Comparison of ENCODE assay signal across 29 cellular contexts in genomic region chr16:68429081-68429740, GRCh38.
"Had no signal": no experiment of that assay in that cellular context is flagged by ENCODE, and none has a peak within 500 bp of the region (broad histone marks: within the 10 kb centered on the region; RNA-seq: fewer than 3 reads in every experiment).

No MANE protein-coding gene starts in this region.

- H3K9me3 ChIP-seq: adrenal gland, body of pancreas, breast epithelium had no signal

- H3K27ac ChIP-seq: adrenal gland, body of pancreas, breast epithelium, PC-9, RWPE1, WERI-Rb-1 had no signal

- H3K4me3 ChIP-seq: adrenal gland, body of pancreas, breast epithelium, PC-9 had no signal

- H3K36me3 ChIP-seq: adrenal gland, breast epithelium, WERI-Rb-1 had no signal

- H3K4me1 ChIP-seq: body of pancreas, breast epithelium had no signal

- H3K27me3 ChIP-seq: adrenal gland, body of pancreas, breast epithelium had no signal

- ATAC-seq: activated CD8-positive, alpha-beta T cell treated with anti-CD3 and anti-CD28 coated beads for 36 hours; activated naive CD4-positive, alpha-beta T cell treated with anti-CD3 and anti-CD28 coated beads, Interleukin-2, amount 50 U/mL, for 72 hours; activated T-cell treated with anti-CD3 and anti-CD28 coated beads, Interleukin-2, amount 50 U/mL, for 72 hours; activated T-helper 17 cell treated with anti-CD3 and anti-CD28 coated beads, Interleukin-2, amount 50 U/mL, for 72 hours; body of pancreas had no signal

- DNase-seq: activated CD4-positive, alpha-beta T cell treated with anti-CD3 and anti-CD28 coated beads for 1 hour; activated CD4-positive, alpha-beta T cell treated with anti-CD3 and anti-CD28 coated beads for 48 hours; activated CD4-positive, CD25-positive, alpha-beta regulatory T cell; activated CD8-positive, alpha-beta T cell treated with anti-CD3 and anti-CD28 coated beads for 36 hours; activated gamma-delta T cell; activated naive CD4-positive, alpha-beta T cell treated with Interleukin-2 at 50 U/mL for 16 hours; activated T-cell treated with anti-CD3 and anti-CD28 coated beads, Interleukin-2, amount 50 U/mL, for 1 hour; activated T-cell treated with anti-CD3 and anti-CD28 coated beads, Interleukin-2, amount 50 U/mL, for 72 hours; adrenal gland; body of pancreas; KG1; MM.1S; MV-4-11; NCI-H1092; NCI-H1436 treated with DMSO at 0.1 percent for 48 hours; NCI-H1694 treated with DMSO at 0.1 percent for 48 hours; NCI-H2029; NCI-H345; NCI-H524 treated with DMSO at 0.1 percent for 48 hours; PC-9; Right ventricle myocardium superior; SW 1271; T-helper 1 cell; T1000; WERI-Rb-1 had no signal
